32 cellular contexts compared by ENCODE assay signal in the genomic region with DNA sequence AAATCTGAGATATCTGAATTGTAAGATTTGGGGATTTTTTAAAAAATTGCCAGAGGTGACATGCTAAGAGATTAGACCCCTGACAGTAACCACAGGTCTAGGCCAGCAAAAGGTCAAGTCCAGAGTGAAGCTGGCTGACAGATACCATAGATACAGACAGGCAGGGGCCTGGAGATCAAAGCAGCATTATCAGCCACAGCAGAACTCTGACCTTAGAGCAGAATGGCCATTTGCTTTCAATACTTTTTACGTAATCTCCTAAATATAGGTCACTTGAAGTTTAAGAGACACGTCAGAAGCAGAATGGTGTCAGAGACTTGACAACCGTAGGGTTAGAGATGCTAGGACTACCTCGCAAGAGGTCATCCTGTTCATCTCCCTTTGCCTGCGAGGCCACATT. TPM values are rescaled to one million over a fixed set of nuclear protein-coding genes. Genes with fewer than 3 reads are reported as not detected.
"Had no signal": no experiment of that assay in that cellular context is flagged by ENCODE, and none has a peak within 500 bp of the region (broad histone marks: within the 10 kb centered on the region; RNA-seq: fewer than 3 reads in every experiment).

No MANE protein-coding gene starts in this region.

- H3K4me3 ChIP-seq: ascending aorta, breast epithelium, coronary artery, dorsolateral prefrontal cortex, gastrocnemius medialis, heart left ventricle had no signal

- ATAC-seq: activated CD4-positive, alpha-beta T cell treated with anti-CD3 and anti-CD28 coated beads for 36 hours; activated naive CD4-positive, alpha-beta T cell treated with anti-CD3 and anti-CD28 coated beads, Interleukin-2, amount 50 U/mL, for 72 hours; activated T-cell treated with anti-CD3 and anti-CD28 coated beads, Interleukin-2, amount 50 U/mL, for 72 hours; esophagus mucosa; foreskin keratinocyte; gastrocnemius medialis; T-helper 17 cell had no signal

- H3K27ac ChIP-seq: ascending aorta, breast epithelium, coronary artery, dorsolateral prefrontal cortex, foreskin keratinocyte had no signal

- DNase-seq: activated CD4-positive, alpha-beta memory T cell treated with anti-CD3 and anti-CD28 coated beads, Interleukin-2, amount 10 ng/mL, durations not matched to agents 7 days and 5 days; activated CD4-positive, alpha-beta T cell treated with anti-CD3 and anti-CD28 coated beads for 36 hours; activated CD4-positive, alpha-beta T cell treated with anti-CD3 and anti-CD28 coated beads, Interleukin-2, amount 10 ng/mL, durations not matched to agents 7 days and 5 days; activated CD4-positive, alpha-beta T cell treated with anti-CD3 and anti-CD28 coated beads, Interleukin-2, amount 50 U/mL, for 4 hours; activated CD4-positive, CD25-positive, alpha-beta regulatory T cell; activated CD4-positive, CD25-positive, alpha-beta regulatory T cell treated with anti-CD3 and anti-CD28 coated beads, Interleukin-2, amount 50 U/mL, for 72 hours; activated CD8-positive, alpha-beta memory T cell treated with anti-CD3 and anti-CD28 coated beads, Interleukin-2, amount 50 U/mL, for 48 hours; activated gamma-delta T cell; activated naive CD4-positive, alpha-beta T cell; activated naive CD4-positive, alpha-beta T cell treated with anti-CD3 and anti-CD28 coated beads, Interleukin-2, amount 10 ng/mL, durations not matched to agents 7 days and 5 days; activated naive CD8-positive, alpha-beta T cell treated with anti-CD3 and anti-CD28 coated beads, Interleukin-2, amount 10 ng/mL, durations not matched to agents 7 days and 5 days; activated T-cell treated with anti-CD3 and anti-CD28 coated beads for 4 hours; activated T-cell treated with anti-CD3 and anti-CD28 coated beads, Interleukin-2, amount 50 U/mL, for 24 hours; activated T-cell treated with anti-CD3 and anti-CD28 coated beads, Interleukin-2, amount 50 U/mL, for 72 hours; dorsolateral prefrontal cortex; effector memory CD4-positive, alpha-beta T cell; endodermal cell; foreskin keratinocyte; gastrocnemius medialis; glutamatergic neuron; heart left ventricle; T-helper 1 cell; T-helper 17 cell; T1000 had no signal

- H3K27me3 ChIP-seq: ascending aorta, gastrocnemius medialis, heart left ventricle had no signal

- H3K9me3 ChIP-seq: ascending aorta, breast epithelium, gastrocnemius medialis, heart left ventricle had no signal

- H3K36me3 ChIP-seq: ascending aorta, breast epithelium, gastrocnemius medialis, heart left ventricle had no signal

- H3K4me1 ChIP-seq: ascending aorta, breast epithelium had no signal

RNA-seq across cellular contexts. Expression of gene RXRG, which starts 40.8 kb away (rescaled TPM):
- total RNA-seq: activated CD4-positive, alpha-beta memory T cell treated with anti-CD3 and anti-CD28 coated beads, Interleukin-2, amount 10 ng/mL, durations not matched to agents 7 days and 5 days; activated CD4-positive, alpha-beta T cell treated with anti-CD3 and anti-CD28 coated beads, Interleukin-2, amount 10 ng/mL, durations not matched to agents 7 days and 5 days; activated naive CD8-positive, alpha-beta T cell treated with anti-CD3 and anti-CD28 coated beads, Interleukin-2, amount 10 ng/mL, durations not matched to agents 7 days and 5 days; activated T-cell treated with anti-CD3 and anti-CD28 coated beads, Interleukin-2, amount 50 U/mL, for 72 hours; ascending aorta; epithelial cell of proximal tubule; foreskin keratinocyte; T-helper 17 cell had no signal
- polyA plus RNA-seq: foreskin keratinocyte had no signal

RNA-seq across cellular contexts. Expression of gene LRRC52, which starts 58.1 kb away (rescaled TPM):
- total RNA-seq: activated CD4-positive, alpha-beta memory T cell treated with anti-CD3 and anti-CD28 coated beads, Interleukin-2, amount 10 ng/mL, durations not matched to agents 7 days and 5 days; activated CD4-positive, alpha-beta T cell treated with anti-CD3 and anti-CD28 coated beads for 36 hours; activated CD4-positive, alpha-beta T cell treated with anti-CD3 and anti-CD28 coated beads, Interleukin-2, amount 10 ng/mL, durations not matched to agents 7 days and 5 days; activated naive CD4-positive, alpha-beta T cell treated with anti-CD3 and anti-CD28 coated beads, Interleukin-2, amount 50 U/mL, for 72 hours; activated naive CD8-positive, alpha-beta T cell treated with anti-CD3 and anti-CD28 coated beads, Interleukin-2, amount 10 ng/mL, durations not matched to agents 7 days and 5 days; activated T-cell treated with anti-CD3 and anti-CD28 coated beads, Interleukin-2, amount 50 U/mL, for 72 hours; ascending aorta; breast epithelium; cardiac septum; cerebellum; endodermal cell; epithelial cell of proximal tubule; esophagus mucosa; foreskin keratinocyte; T-helper 17 cell had no signal
- polyA plus RNA-seq: foreskin keratinocyte had no signal
